In the genomic region with DNA sequence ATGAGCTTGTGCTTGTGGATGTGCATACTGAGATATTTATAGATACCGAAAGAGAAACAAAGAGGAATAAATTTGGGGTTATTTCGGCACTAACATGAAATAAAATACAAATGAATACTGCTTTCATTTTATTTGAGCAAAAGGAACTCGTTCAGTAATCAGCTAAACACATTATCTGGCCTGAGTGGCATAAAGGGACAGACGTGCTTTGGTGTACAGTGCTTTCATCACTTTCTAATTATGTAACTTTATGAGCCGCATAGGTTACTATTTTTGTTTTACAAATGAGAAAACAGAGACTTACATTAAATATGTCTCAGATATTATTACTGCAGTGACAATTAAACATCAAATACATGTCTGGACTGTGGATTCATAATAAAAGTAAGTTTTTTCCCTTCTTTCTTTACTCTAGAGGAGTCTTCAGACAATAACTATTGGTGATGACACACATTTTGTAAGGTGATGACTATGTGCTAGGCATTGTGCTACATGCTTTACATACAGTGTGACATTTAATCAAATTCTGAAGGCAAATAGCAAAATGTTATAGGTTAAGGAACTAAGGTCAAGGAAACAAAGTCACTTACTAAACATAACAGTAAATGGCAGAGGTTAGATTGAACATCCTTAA, we compare ENCODE assay signal across 24 cellular contexts.
"Had no signal": no experiment of that assay in that cellular context is flagged by ENCODE, and none has a peak within 500 bp of the region (broad histone marks: within the 10 kb centered on the region; RNA-seq: fewer than 3 reads in every experiment).

No MANE protein-coding gene starts in this region.

- H3K9me3 ChIP-seq: ascending aorta, body of pancreas had no signal

- ATAC-seq: activated naive CD4-positive, alpha-beta T cell treated with anti-CD3 and anti-CD28 coated beads, Interleukin-2, amount 50 U/mL, for 72 hours; activated naive CD8-positive, alpha-beta T cell treated with anti-CD3 and anti-CD28 coated beads, Interleukin-2, amount 50 U/mL, for 24 hours; activated T-cell treated with anti-CD3 and anti-CD28 coated beads, Interleukin-2, amount 50 U/mL, for 4 hours; body of pancreas had no signal

- H3K4me3 ChIP-seq: ascending aorta, body of pancreas, coronary artery, PC-9 had no signal

- DNase-seq: activated B cell treated with CpG ODN at 0.5 μM for 24 hours; activated CD4-positive, alpha-beta T cell treated with anti-CD3 and anti-CD28 coated beads for 1 hour; activated CD4-positive, alpha-beta T cell treated with anti-CD3 and anti-CD28 coated beads, Interleukin-2, amount 10 ng/mL, durations not matched to agents 24 days and 14 days; activated CD4-positive, alpha-beta T cell treated with anti-CD3 and anti-CD28 coated beads, Interleukin-2, amount 50 U/mL, for 48 hours; activated CD8-positive, alpha-beta memory T cell treated with anti-CD3 and anti-CD28 coated beads for 24 hours; activated effector memory CD4-positive, alpha-beta T cell treated with anti-CD3 and anti-CD28 coated beads, Interleukin-2, amount 50 U/mL, for 16 hours; activated naive CD4-positive, alpha-beta T cell treated with Interleukin-2 at 50 U/mL for 16 hours; activated naive CD8-positive, alpha-beta T cell treated with anti-CD3 and anti-CD28 coated beads, Interleukin-2, amount 50 U/mL, for 24 hours; activated T-cell treated with anti-CD3 and anti-CD28 coated beads, Interleukin-2, amount 50 U/mL, for 4 hours; amniotic stem cell; body of pancreas; central memory CD4-positive, alpha-beta T cell; NCI-H1105; NCI-H1436; NCI-H1694 treated with DMSO at 0.1 percent for 48 hours; NCI-H2081; NCI-H510A treated with DMSO at 0.1 percent for 48 hours; NCI-H69; PC-9; SHP77 treated with DMSO at 0.1 percent for 48 hours; T-helper 9 cell had no signal

- H3K27me3 ChIP-seq: ascending aorta, body of pancreas had no signal

- H3K36me3 ChIP-seq: ascending aorta had no signal
